Comparison of ENCODE assay signal across 8 cellular contexts in the genomic region with DNA sequence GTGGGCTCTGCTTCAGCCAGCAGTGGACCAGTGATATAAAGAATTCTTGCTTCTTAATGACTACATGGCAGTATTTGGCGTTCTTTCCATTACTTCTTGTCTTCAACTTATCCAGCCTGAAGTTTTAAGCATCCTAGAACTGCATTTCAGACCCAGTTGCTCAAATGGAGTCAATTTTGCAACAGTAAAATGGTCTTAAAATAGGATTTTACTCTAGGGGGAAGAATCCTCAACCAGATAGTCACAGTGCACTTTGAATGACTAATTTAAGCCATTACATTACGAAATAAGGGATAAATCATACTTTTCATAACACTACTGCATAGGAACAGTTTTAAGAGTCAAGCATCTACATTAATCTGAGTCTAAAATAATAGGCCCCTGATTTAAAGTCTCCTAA.
DNase-seq lines count a peak whose midpoint lies in the region; ATAC-seq and TF ChIP-seq lines count a peak whose summit lies in the region.

No MANE protein-coding gene starts in this region.

- H3K4me3 ChIP-seq in GM12875 (ENCODE audit: low read depth, low read length) (peak overlapping the region; percentile 95), SK-N-MC (peak overlapping the region; percentile 97), skeletal muscle cell (ENCODE audit: low read depth, low read length) (peak overlapping the region; percentile 90)

- ATAC-seq in GM18870 (IDR thresholded peaks at IDR 0.05; ENCODE audit: unreplicated experiment) (no peak), HG03469 (IDR thresholded peaks at IDR 0.05; ENCODE audit: unreplicated experiment) (no peak)

- peak overlapping the region; percentile 73 for H3K9ac ChIP-seq in SK-N-MC (ENCODE audit: insufficient read length)

- TF ChIP-seq CTCF in GM12875 (IDR thresholded peaks at IDR 0.05; ENCODE audit: borderline replicate concordance, insufficient read depth, low read depth, low read length) = no peak

- H3K9me3 ChIP-seq in SK-N-MC (ENCODE audit: low read depth, low read length) = no peaks in the 10 kb centered on the region

- DNase-seq in SK-N-MC (ENCODE audit: low read depth, low spot score) (no peak), fibroblast of gingiva (ENCODE audit: low read depth) (peak; percentile 78), skeletal muscle cell (ENCODE audit: low read depth) (no peak), NCI-H2196 (lab: John Stamatoyannopoulos, UW; ENCODE audit: unreplicated experiment) (no peak)
- DNase-seq in central memory CD4-positive, alpha-beta T cell = no peak

- peak overlapping the region; percentile 91 for H3K27ac ChIP-seq in SK-N-MC

- H3K36me3 ChIP-seq in SK-N-MC (ENCODE audit: insufficient read depth, low read length) = no peaks in the 10 kb centered on the region
